ENCODE assay signal across 24 cellular contexts in the genomic region with DNA sequence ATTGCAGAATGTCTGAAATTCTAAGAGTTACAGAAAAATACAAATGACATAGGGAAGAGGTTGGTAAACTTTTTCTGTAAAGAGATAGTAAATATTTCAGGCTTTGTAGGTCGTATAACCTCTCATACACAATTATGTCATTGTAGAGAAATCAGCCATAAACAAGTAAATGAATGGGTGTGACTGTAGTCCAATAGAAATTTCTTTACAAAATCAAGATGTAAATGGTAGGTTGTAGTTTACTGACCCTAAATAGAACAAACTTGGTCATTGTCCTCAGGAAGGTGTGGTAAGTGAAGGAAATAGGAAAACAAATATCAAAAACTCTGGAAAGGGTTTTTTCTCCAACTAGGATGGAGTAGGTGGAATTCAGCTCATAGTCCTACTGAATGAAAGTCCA.
"Had no signal": no experiment of that assay in that cellular context is flagged by ENCODE, and none has a peak within 500 bp of the region (broad histone marks: within the 10 kb centered on the region; RNA-seq: fewer than 3 reads in every experiment).

No MANE protein-coding gene starts in this region.

- FAIRE-seq: endometrium, endothelial cell of umbilical vein, frontal cortex, kidney had no signal

- H2AFZ ChIP-seq: hepatocyte had no signal

- H3K4me3 Mint-ChIP-seq: dendritic cell treated with granulocyte-macrophage colony-stimulating factor and Interleukin-4, amounts not matched to agents 40 ng/mL and 50 ng/mL, for 4 days; effector memory CD8-positive, alpha-beta T cell; endodermal cell; immature natural killer cell; mesothelial cell of epicardium had no signal

- ATAC-seq: effector memory CD8-positive, alpha-beta T cell; foreskin keratinocyte; gastroesophageal sphincter; heart left ventricle; left lung; left ventricle myocardium superior; lower lobe of right lung had no signal

- H3K27me3 ChIP-seq: esophagus muscularis mucosa, foreskin keratinocyte, gastroesophageal sphincter, heart left ventricle, hepatocyte, left lung had no signal

- H3K4me3 ChIP-seq: coronary artery, esophagus muscularis mucosa, gastroesophageal sphincter, heart left ventricle, hepatocyte, left lung, lower lobe of right lung had no signal

- H3K4me2 ChIP-seq: hepatocyte had no signal

- H3K9me3 ChIP-seq: esophagus muscularis mucosa, gastroesophageal sphincter, heart left ventricle, left lung, lower lobe of right lung had no signal

- H3K9me3 Mint-ChIP-seq: endodermal cell, mesothelial cell of epicardium had no signal

- H3K27ac Mint-ChIP-seq: dendritic cell treated with granulocyte-macrophage colony-stimulating factor and Interleukin-4, amounts not matched to agents 40 ng/mL and 50 ng/mL, for 4 days; effector memory CD8-positive, alpha-beta T cell; endodermal cell; immature natural killer cell; mesothelial cell of epicardium; naive B cell had no signal

- H3K36me3 ChIP-seq: esophagus muscularis mucosa, gastroesophageal sphincter, heart left ventricle, left lung, lower lobe of right lung had no signal

- H3K4me1 ChIP-seq: esophagus muscularis mucosa, foreskin keratinocyte, gastroesophageal sphincter, heart left ventricle, left lung, lower lobe of right lung had no signal

- H3K27ac ChIP-seq: coronary artery, esophagus muscularis mucosa, foreskin keratinocyte, gastroesophageal sphincter, heart left ventricle, hepatocyte, left lung, lower lobe of right lung had no signal

- H3K79me2 ChIP-seq: hepatocyte had no signal

- H3K36me3 Mint-ChIP-seq: immature natural killer cell, mesothelial cell of epicardium, naive B cell had no signal

- DNase-seq: effector CD8-positive, alpha-beta T cell; effector memory CD8-positive, alpha-beta T cell; endodermal cell; foreskin keratinocyte; heart left ventricle; hypothalamus; immature natural killer cell; islet precursor cell; kidney; kidney glomerular epithelial cell; left lung; left ventricle myocardium superior; lower lobe of right lung; mesenchymal stem cell; naive B cell had no signal

- H3K4me1 Mint-ChIP-seq: immature natural killer cell, mesothelial cell of epicardium, naive B cell had no signal

- H3K27me3 Mint-ChIP-seq: dendritic cell treated with granulocyte-macrophage colony-stimulating factor and Interleukin-4, amounts not matched to agents 40 ng/mL and 50 ng/mL, for 4 days; effector memory CD8-positive, alpha-beta T cell; naive B cell had no signal
